Comparison of ENCODE assay signal across 3 cellular contexts in genomic region chr11:32780839-32781238, GRCh38.
TF ChIP-seq lines count a peak whose summit lies in the region.

No MANE protein-coding gene starts in this region.

TF ChIP-seq in HEK293, 187 proteins besides CTCF, POLR2A, EP300 and RAD21:
- peak; percentile 70 for TF ChIP-seq ZNF121 (tag by site-specific recombination; IDR thresholded peaks at IDR 0.05)
TF ChIP-seq in HEK293: peak in this region for 1; not testable (repeated sequence) for 186.

TF ChIP-seq in WTC11, 78 proteins besides CTCF, POLR2A, EP300 and RAD21:
- 0 out of 2 replicates have a peak, but pooled peaks have one; percentile 15 for TF ChIP-seq GTF2I (CRISPR knock-in tag; conservative IDR thresholded peaks at IDR 0.05)
- peak; percentile 73; the same call in 1 of the 2 replicates for TF ChIP-seq ZNF121 (CRISPR knock-in tag; IDR thresholded peaks at IDR 0.05)

TF ChIP-seq in K562, 482 proteins besides CTCF, POLR2A, EP300 and RAD21:
- 0 out of 2 replicates have a peak, but pooled peaks have one; percentile 14 for TF ChIP-seq ZNF121 (CRISPR knock-in tag; conservative IDR thresholded peaks at IDR 0.05)
